8 cellular contexts compared by ENCODE assay signal in the genomic region with DNA sequence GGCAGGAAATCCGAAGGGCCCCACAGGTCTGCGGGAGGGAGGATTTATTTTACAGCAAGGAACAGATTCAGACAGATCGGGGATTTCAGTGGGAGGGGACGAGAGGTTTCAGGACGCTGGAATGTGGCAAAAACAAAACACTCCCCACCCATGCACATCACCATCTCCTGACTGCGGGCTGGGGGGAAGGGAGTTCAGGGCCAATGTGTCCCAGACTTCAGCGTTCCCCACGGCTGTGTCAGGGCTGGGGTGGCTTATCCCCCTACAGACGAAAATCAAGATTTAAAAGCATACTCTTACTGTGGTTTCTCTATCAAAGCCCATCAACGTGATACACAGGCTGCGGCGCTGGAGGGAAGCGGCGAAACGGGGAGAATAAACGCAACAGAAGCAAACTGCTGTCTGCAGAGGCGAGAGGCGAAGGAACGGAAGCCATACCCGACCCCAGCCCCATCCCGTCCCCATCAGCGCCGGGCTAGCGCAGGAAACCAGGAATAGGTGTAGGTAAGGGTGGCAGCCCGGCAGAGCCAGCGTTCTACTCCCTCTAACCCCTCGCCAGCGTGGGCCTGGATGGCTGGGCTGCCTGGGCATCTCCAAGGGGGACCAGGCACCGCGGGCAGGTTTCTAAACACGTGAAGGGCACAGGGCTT. TPM values are rescaled to one million over a fixed set of nuclear protein-coding genes. Genes with fewer than 3 reads are reported as not detected.
DNase-seq lines count a peak whose midpoint lies in the region; TF ChIP-seq lines count a peak whose summit lies in the region.

No MANE protein-coding gene starts in this region.

- H3K9ac ChIP-seq in OCI-LY3 (ENCODE audit: low read length), result peak overlapping the region; percentile 78

- H3K9me3 ChIP-seq in OCI-LY3 (ENCODE audit: insufficient read depth, low read length) (no peaks in the 10 kb centered on the region), esophagus (ENCODE audit: control insufficient read depth in 2 of 2, insufficient read depth in 1 of 2, low read depth in 1 of 2, low read length in 1 of 2) (peaks cover 0 to 1% of the 10 kb centered on the region in 2 donors), OCI-LY7 (ENCODE audit: low read length) (no peaks in the 10 kb centered on the region)

- H3K4me2 ChIP-seq in OCI-LY3 (ENCODE audit: low read length) (peak overlapping the region; percentile 97), OCI-LY7 (ENCODE audit: low read length) (no peak overlapping the region)

- H3K4me3 Mint-ChIP-seq in osteocyte (ENCODE audit: unreplicated experiment), result peak overlapping the region; percentile 86

- 3% methylated on average over 31 of the region's 31 CpGs for WGBS in esophagus, 2 donors

- no peaks in the 10 kb centered on the region for H3K36me3 ChIP-seq in GM06990 (ENCODE audit: control insufficient read depth, insufficient read depth, low read length)
- peaks cover 4% of the 10 kb centered on the region for H3K36me3 ChIP-seq in OCI-LY3 (replicated peaks; ENCODE audit: low read depth, low read length)
- H3K36me3 ChIP-seq in esophagus (ENCODE audit: control insufficient read depth in 2 of 2, insufficient read depth in 2 of 2, low read length in 1 of 2), result no peaks in the 10 kb centered on the region
- no peaks in the 10 kb centered on the region for H3K36me3 ChIP-seq in OCI-LY7 (ENCODE audit: insufficient read depth, low read length)

- H3K27ac Mint-ChIP-seq in osteocyte (ENCODE audit: unreplicated experiment), result peak overlapping the region; percentile 79

- H3K36me3 Mint-ChIP-seq in osteocyte (ENCODE audit: unreplicated experiment), result no peaks in the 10 kb centered on the region

- H4K20me1 ChIP-seq in OCI-LY3 (ENCODE audit: insufficient read depth, low read length) (peaks cover 53% of the 10 kb centered on the region), OCI-LY7 (ENCODE audit: insufficient read depth, low read length) (no peaks in the 10 kb centered on the region)

- H3K4me3 ChIP-seq in GM06990 (replicated peaks; ENCODE audit: low read depth, low read length) (no peak overlapping the region; the same call in 1 of the 2 replicates), OCI-LY3 (ENCODE audit: low read length) (peak overlapping the region; percentile 80), esophagus (ENCODE audit: low read depth in 1 of 2, low read length in 2 of 2) (peak overlapping the region; percentile 46 to 59), OCI-LY7 (ENCODE audit: low read depth, low read length, poor library complexity, severe bottlenecking) (no peak overlapping the region)

- H3K4me1 ChIP-seq in OCI-LY3 (ENCODE audit: low read length) (peaks cover 43% of the 10 kb centered on the region), esophagus (ENCODE audit: control insufficient read depth in 2 of 2, insufficient read depth in 2 of 2, low read length in 1 of 2) (peaks cover 5 to 6% of the 10 kb centered on the region in 2 donors), OCI-LY7 (ENCODE audit: insufficient read depth, low read length, poor library complexity, severe bottlenecking) (no peaks in the 10 kb centered on the region)

- CTCF ChIA-PET in OCI-LY7 (lab: Charles Lee; ENCODE audit: unreplicated experiment), result no interaction called here

- POLR2A ChIA-PET in OCI-LY7 (lab: Charles Lee), result no interaction called here

- no peaks in the 10 kb centered on the region for H3K9me2 ChIP-seq in OCI-LY7 (ENCODE audit: insufficient read depth, low read length)

- H3K27me3 ChIP-seq in GM06990 (replicated peaks; ENCODE audit: control insufficient read depth, insufficient read depth, low read length) (peaks cover 8% of the 10 kb centered on the region), OCI-LY3 (ENCODE audit: low read depth, low read length) (no peaks in the 10 kb centered on the region), esophagus (ENCODE audit: control insufficient read depth in 1 of 2, insufficient read depth in 2 of 2, low read length in 2 of 2) (no peaks in the 10 kb centered on the region)

- no peak for TF ChIP-seq CTCF in GM06990 (IDR thresholded peaks at IDR 0.05; ENCODE audit: insufficient read depth, low read length, poor library complexity, severe bottlenecking)
- no peak for TF ChIP-seq CTCF in OCI-LY3 (IDR thresholded peaks at IDR 0.05; ENCODE audit: low read depth, low read length)
- TF ChIP-seq CTCF in osteocyte (IDR thresholded peaks at IDR 0.05), result no peak
- no peak for TF ChIP-seq CTCF in OCI-LY7 (conservative IDR thresholded peaks at IDR 0.05; ENCODE audit: low read length)

- DNase-seq in GM06990 (ENCODE audit: extremely low read depth, insufficient read length) (peak; percentile 13), osteocyte (ENCODE audit: extremely low spot score, unreplicated experiment) (no peak), OCI-LY7 (ENCODE audit: low spot score) (no peak), RPMI8226 (no peak), NK-92 (lab: John Stamatoyannopoulos, UW; ENCODE audit: unreplicated experiment) (no peak)
- no peak for DNase-seq in stimulated activated CD4-positive, alpha-beta T cell treated with anti-CD3 and anti-CD28 coated beads, Interleukin-4, amount 100 ng/mL, for 1 hour

- H3K27ac ChIP-seq in OCI-LY3 (ENCODE audit: low read length) (no peak overlapping the region), esophagus (ENCODE audit: low read depth in 2 of 2, low read length in 1 of 2) (peak overlapping the region; percentile 36 to 88), OCI-LY7 (ENCODE audit: low read depth, low read length, poor library complexity, severe bottlenecking) (no peak overlapping the region)

- peaks cover 42% of the 10 kb centered on the region for H3K27me3 Mint-ChIP-seq in osteocyte (ENCODE audit: unreplicated experiment)

- no peaks in the 10 kb centered on the region for H3K9me3 Mint-ChIP-seq in osteocyte (ENCODE audit: unreplicated experiment)

- BruUV-seq in OCI-LY7 (replicated peaks; lab: Mats Ljungman, UMichigan), result no TSS peak

- intact Hi-C loops in OCI-LY7 (cut with micrococcal nuclease; ENCODE audit: unreplicated experiment), result no loop called here

- H3K79me2 ChIP-seq in OCI-LY3 (ENCODE audit: low read length) (peaks cover 74% of the 10 kb centered on the region), OCI-LY7 (ENCODE audit: insufficient read depth, low read depth, low read length) (no peaks in the 10 kb centered on the region)

- H2AFZ ChIP-seq in OCI-LY3 (ENCODE audit: low read depth, low read length) (no peak overlapping the region), OCI-LY7 (ENCODE audit: low read length) (no peak overlapping the region)

- peaks cover 29% of the 10 kb centered on the region for H3K4me1 Mint-ChIP-seq in osteocyte (ENCODE audit: unreplicated experiment)

RNA-seq across cellular contexts. Expression of a gene that starts 2.7 kb away (rescaled TPM):
- polyA plus RNA-seq in esophagus, result 1 to 10 TPM; 1.3 to 4.1 TPM
- total RNA-seq in osteocyte (69.8 and 74.1 TPM in 2 replicates), OCI-LY7 (2022) (not detected in 2 replicates)
- not detected in 2 replicates for total RNA-seq in OCI-LY7 (2014; rRNA removed; shearing (Covaris generic))

Comparison
In these comparisons a context has a peak if more than half of its experiments do, and no peak if none do; other contexts are left out.
1. H3K4me3 ChIP-seq: peak in OCI-LY3 (single experiment) and esophagus (2 of 2); none in GM06990 (single experiment) and OCI-LY7 (single experiment).
2. H3K27ac ChIP-seq: peak in esophagus (2 of 2); none in OCI-LY3 (single experiment) and OCI-LY7 (single experiment).
3. RNA of a gene that starts 2.7 kb away (total RNA-seq): 69.8 to 74.1 TPM in osteocyte; not detected in OCI-LY7; every median in the first group is over 10 times any median in the second.